Comparison of ENCODE assay signal across 21 cellular contexts in genomic region chr16:56767018-56767417, GRCh38. TPM values are rescaled to one million over a fixed set of nuclear protein-coding genes. Genes with fewer than 3 reads are reported as not detected.
A peak's percentile ranks its signal among the peaks of the same experiment; 100 is the strongest.
DNase-seq lines count a peak whose midpoint lies in the region; ATAC-seq, FAIRE-seq and TF ChIP-seq lines count a peak whose summit lies in the region.
"Had no signal": no experiment of that assay in that cellular context is flagged by ENCODE, and none has a peak within 500 bp of the region (broad histone marks: within the 10 kb centered on the region; RNA-seq: fewer than 3 reads in every experiment).

No MANE protein-coding gene starts in this region.

- no peaks in the 10 kb centered on the region for H3K36me3 Mint-ChIP-seq in glutamatergic neuron (ENCODE audit: unreplicated experiment)

- no peak for TF ChIP-seq CTCF in glutamatergic neuron (IDR thresholded peaks at IDR 0.05; ENCODE audit: partially characterized antibody, unreplicated experiment)

- peaks cover 2% of the 10 kb centered on the region for H3K27me3 Mint-ChIP-seq in glutamatergic neuron (ENCODE audit: unreplicated experiment)

- FAIRE-seq in HTR-8/SVneo (lab: Jason Lieb, UNC), result no peak
- FAIRE-seq: A549, GM12891, GM18507, HepG2 had no signal

- ATAC-seq in left ventricle myocardium superior (peak; percentile 15), left lobe of liver (no peak), HG02981 (IDR thresholded peaks at IDR 0.05; ENCODE audit: unreplicated experiment) (no peak)
- ATAC-seq: A549; CD8-positive, alpha-beta T cell; HepG2; Panc1 had no signal

- DNase-seq in left ventricle myocardium superior (no peak), cardiac septum (ENCODE audit: low spot score) (no peak), SK-N-DZ (ENCODE audit: low spot score) (peak; percentile 48), glutamatergic neuron (no peak), HTR-8/SVneo (ENCODE audit: insufficient read length, low spot score) (no peak), left lobe of liver (ENCODE audit: low spot score) (no peak), cerebellar nuclear complex (lab: John Stamatoyannopoulos, UW) (no peak)
- DNase-seq: Calu3; CD8-positive, alpha-beta T cell; GOT3; KG1; NCI-H1105 treated with DMSO at 0.1 percent for 48 hours; NCI-H1694 treated with DMSO at 0.1 percent for 48 hours; NCI-H345; NCI-H526 treated with DMSO at 0.1 percent for 48 hours had no signal

- intact Hi-C loops in left ventricle myocardium superior (cut with micrococcal nuclease), result no loop called here
- intact Hi-C loops in cardiac septum (cut with DNase I), result no loop called here

- peaks cover 2% of the 10 kb centered on the region for H3K9me3 Mint-ChIP-seq in glutamatergic neuron (ENCODE audit: unreplicated experiment)
- H3K9me3 Mint-ChIP-seq: CD8-positive, alpha-beta T cell had no signal

- H3K4me3 Mint-ChIP-seq in glutamatergic neuron (ENCODE audit: unreplicated experiment), result no peak overlapping the region
- H3K4me3 Mint-ChIP-seq: CD8-positive, alpha-beta T cell had no signal

- H3K27ac Mint-ChIP-seq in glutamatergic neuron (ENCODE audit: unreplicated experiment), result peak overlapping the region; percentile 69
- H3K27ac Mint-ChIP-seq: CD8-positive, alpha-beta T cell had no signal

- peaks cover 6% of the 10 kb centered on the region for H3K4me1 Mint-ChIP-seq in glutamatergic neuron (ENCODE audit: low read depth, unreplicated experiment)

RNA-seq across cellular contexts. Expression of gene NUP93, which starts 37.1 kb away (rescaled TPM):
- 26.2 TPM for total RNA-seq in left ventricle myocardium superior
- total RNA-seq in cardiac septum, result 33.4 TPM
- polyA plus RNA-seq in SK-N-DZ (2014; cell fraction: cytosol; rRNA removed), result 105 and 106 TPM in 2 replicates
- polyA plus RNA-seq in SK-N-DZ (2014; cell fraction: nucleus; rRNA removed), result 100 and 125 TPM in 2 replicates
- 84.1 TPM for total RNA-seq in glutamatergic neuron (ENCODE audit: unreplicated experiment)
- 13.2 TPM for total RNA-seq in left lobe of liver
